Comparison of ENCODE assay signal across 8 cellular contexts in the genomic region with DNA sequence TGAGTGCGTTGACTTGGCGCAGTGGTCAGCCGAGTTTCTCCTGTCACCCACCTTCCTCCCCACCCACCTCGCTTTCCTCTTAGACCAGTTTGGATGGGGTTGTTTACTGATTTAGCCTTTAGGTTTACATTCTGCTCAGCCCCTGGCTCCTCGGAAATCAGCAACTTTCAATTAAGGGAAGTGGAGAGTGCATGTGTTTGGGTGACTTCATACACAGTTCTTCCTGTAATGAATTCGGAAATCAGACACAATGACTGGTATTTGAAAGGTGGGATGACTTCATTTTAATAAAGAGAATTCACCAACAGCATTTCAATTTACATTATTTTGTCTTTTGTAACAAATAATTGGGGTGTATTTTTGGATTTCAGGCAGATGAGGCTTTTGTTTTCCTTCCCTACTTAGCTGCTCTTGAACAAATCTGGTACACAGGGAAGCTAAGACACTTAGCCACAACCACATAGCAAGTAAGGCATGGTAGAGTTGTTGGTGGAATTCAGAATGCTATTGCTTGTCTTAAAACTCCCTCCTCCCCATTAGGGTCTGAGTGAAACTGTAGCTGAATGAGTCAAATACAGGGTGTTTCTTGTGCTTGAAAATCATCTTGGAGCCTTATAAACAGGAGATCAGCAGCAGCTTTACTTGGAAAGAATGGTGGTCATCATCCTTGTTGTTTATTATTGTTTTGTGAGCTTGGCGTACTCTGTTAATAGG. TPM values are rescaled to one million over a fixed set of nuclear protein-coding genes. Genes with fewer than 3 reads are reported as not detected.
A peak's percentile ranks its signal among the peaks of the same experiment; 100 is the strongest.
DNase-seq lines count a peak whose midpoint lies in the region; ATAC-seq and TF ChIP-seq lines count a peak whose summit lies in the region.

No MANE protein-coding gene starts in this region.

- TF ChIP-seq RAD21 in liver (IDR thresholded peaks at IDR 0.05): no peak

- ATAC-seq in GM21526 (IDR thresholded peaks at IDR 0.05; ENCODE audit: low FRiP score, unreplicated experiment): peak; percentile 6
- ATAC-seq in central memory CD8-positive, alpha-beta T cell (replicated peaks; ENCODE audit: extremely low read depth, poor library complexity, severe bottlenecking): peak; percentile 20

- H3K27me3 ChIP-seq in BJ (ENCODE audit: control insufficient read depth, insufficient read depth, low read length) (no peaks in the 10 kb centered on the region), OCI-LY3 (ENCODE audit: low read depth, low read length) (no peaks in the 10 kb centered on the region), liver (ENCODE audit: control insufficient read depth in 4 of 4, insufficient read depth in 4 of 4, low read length in 3 of 4) (no peaks in the 10 kb centered on the region), tibial artery (no peaks in the 10 kb centered on the region)

- peaks cover 15% of the 10 kb centered on the region for H3K36me3 Mint-ChIP-seq in central memory CD8-positive, alpha-beta T cell (ENCODE audit: insufficient read depth)

- H3K27ac ChIP-seq in OCI-LY3 (ENCODE audit: low read length) (peak overlapping the region; percentile 70), liver (ENCODE audit: low read depth in 1 of 2, low read length in 2 of 2) (peak overlapping the region; percentile 89 to 93), tibial artery (peak overlapping the region; percentile 93 to 94)

- POLR2A ChIA-PET in BJ (lab: Charles Lee): interaction anchor here (1.0 kb wide), 1 partner anchor 9 kb away, joined by 3 read pairs; no protein-coding TSS in a partner anchor

- H4K20me1 ChIP-seq in OCI-LY3 (ENCODE audit: insufficient read depth, low read length): 0 out of 2 replicates have a peak, but pooled peaks cover 3% of the 10 kb centered on the region

- CTCF ChIA-PET in BJ (lab: Yijun Ruan, JAX): interaction anchor here (0.7 to 1.9 kb wide), 4 partner anchors 9 to 102 kb away, joined by 3 to 4 read pairs (median 4); a partner anchor contains a TSS

- H3K4me3 ChIP-seq in BJ (ENCODE audit: low read depth, low read length) (peak overlapping the region; percentile 77), OCI-LY3 (ENCODE audit: low read length) (peak overlapping the region; percentile 99), liver (ENCODE audit: low read depth in 1 of 3, low read length in 3 of 3) (peak overlapping the region; percentile 90 to 96 (median 91)), tibial artery (peak overlapping the region; percentile 75 to 82)

- no peak overlapping the region for H2AFZ ChIP-seq in OCI-LY3 (ENCODE audit: low read depth, low read length)

- intact Hi-C loops in tibial artery (cut with DNase I; ENCODE audit: low total_unique reads): loop anchor here (1.0 kb wide), 1 partner anchor 49 kb away; a partner anchor contains a TSS

- DNase-seq in BJ (ENCODE audit: low read depth) (no peak), tibial artery (no peak), NCI-H226 (no peak), T-helper 9 cell (no peak)
- DNase-seq in central memory CD8-positive, alpha-beta T cell (ENCODE audit: low spot score in 2 of 2): no peak

- no peaks in the 10 kb centered on the region for H3K9me3 Mint-ChIP-seq in central memory CD8-positive, alpha-beta T cell

- H3K4me1 ChIP-seq in OCI-LY3 (ENCODE audit: low read length) (peaks cover 10% of the 10 kb centered on the region), liver (ENCODE audit: control insufficient read depth in 4 of 4, insufficient read depth in 4 of 4, low read length in 3 of 4) (peaks cover 2 to 12% (median 10%) of the 10 kb centered on the region in 4 donors), tibial artery (peaks cover 0 to 43% (median 16%) of the 10 kb centered on the region in 4 donors)

- H3K27me3 Mint-ChIP-seq in central memory CD8-positive, alpha-beta T cell: no peaks in the 10 kb centered on the region

- H3K4me1 Mint-ChIP-seq in central memory CD8-positive, alpha-beta T cell: peaks cover 20% of the 10 kb centered on the region

- H3K9ac ChIP-seq in OCI-LY3 (ENCODE audit: low read length): peak overlapping the region; percentile 98
- H3K9ac ChIP-seq in liver (ENCODE audit: low read depth in 1 of 2, low read length in 2 of 2): peak overlapping the region; percentile 92 to 98

- peaks cover 54% of the 10 kb centered on the region for H3K79me2 ChIP-seq in OCI-LY3 (ENCODE audit: low read length)

- H3K36me3 ChIP-seq in BJ (ENCODE audit: control insufficient read depth, insufficient read depth, low read length) (no peaks in the 10 kb centered on the region), OCI-LY3 (replicated peaks; ENCODE audit: low read depth, low read length) (peaks cover 10% of the 10 kb centered on the region), liver (ENCODE audit: control insufficient read depth in 4 of 4, insufficient read depth in 3 of 4, low read depth in 1 of 4, low read length in 3 of 4) (no peaks in the 10 kb centered on the region), tibial artery (peaks cover 0 to 10% (median 0%) of the 10 kb centered on the region in 3 donors)

- WGBS in liver: 12% methylated on average over 7 of the region's 7 CpGs

- H3K9me3 ChIP-seq in OCI-LY3 (ENCODE audit: insufficient read depth, low read length): no peaks in the 10 kb centered on the region
- no peaks in the 10 kb centered on the region for H3K9me3 ChIP-seq in liver (ENCODE audit: control insufficient read depth in 4 of 4, low read length in 3 of 4)
- H3K9me3 ChIP-seq in tibial artery: no peaks in the 10 kb centered on the region

- H3K27ac Mint-ChIP-seq in central memory CD8-positive, alpha-beta T cell (ENCODE audit: low read depth): peak overlapping the region; percentile 93

- peak overlapping the region; percentile 97 for H3K4me2 ChIP-seq in OCI-LY3 (ENCODE audit: low read length)

- peak overlapping the region; percentile 91 for H3K4me3 Mint-ChIP-seq in central memory CD8-positive, alpha-beta T cell

- TF ChIP-seq CTCF in BJ (IDR thresholded peaks at IDR 0.05; ENCODE audit: insufficient read depth, low read depth, low read length) (no peak), OCI-LY3 (IDR thresholded peaks at IDR 0.05; ENCODE audit: low read depth, low read length) (no peak), liver (IDR thresholded peaks at IDR 0.05; ENCODE audit: low read depth, low read length, missing input control) (no peak), tibial artery (IDR thresholded peaks at IDR 0.05) (no peak)

TF ChIP-seq in liver, 16 proteins besides CTCF, POLR2A, EP300 and RAD21 (continues in another document):
- TF ChIP-seq SP1 (IDR thresholded peaks at IDR 0.05): no peak
- no peak for TF ChIP-seq RXRA (IDR thresholded peaks at IDR 0.05)
- TF ChIP-seq TAF1 (conservative IDR thresholded peaks at IDR 0.05): no peak
- TF ChIP-seq GABPA (IDR thresholded peaks at IDR 0.05 in 1 of 2, conservative IDR thresholded peaks at IDR 0.05 in 1 of 2): no peak
- TF ChIP-seq HNF4A (conservative IDR thresholded peaks at IDR 0.05): no peak
- TF ChIP-seq, protein P1, sequence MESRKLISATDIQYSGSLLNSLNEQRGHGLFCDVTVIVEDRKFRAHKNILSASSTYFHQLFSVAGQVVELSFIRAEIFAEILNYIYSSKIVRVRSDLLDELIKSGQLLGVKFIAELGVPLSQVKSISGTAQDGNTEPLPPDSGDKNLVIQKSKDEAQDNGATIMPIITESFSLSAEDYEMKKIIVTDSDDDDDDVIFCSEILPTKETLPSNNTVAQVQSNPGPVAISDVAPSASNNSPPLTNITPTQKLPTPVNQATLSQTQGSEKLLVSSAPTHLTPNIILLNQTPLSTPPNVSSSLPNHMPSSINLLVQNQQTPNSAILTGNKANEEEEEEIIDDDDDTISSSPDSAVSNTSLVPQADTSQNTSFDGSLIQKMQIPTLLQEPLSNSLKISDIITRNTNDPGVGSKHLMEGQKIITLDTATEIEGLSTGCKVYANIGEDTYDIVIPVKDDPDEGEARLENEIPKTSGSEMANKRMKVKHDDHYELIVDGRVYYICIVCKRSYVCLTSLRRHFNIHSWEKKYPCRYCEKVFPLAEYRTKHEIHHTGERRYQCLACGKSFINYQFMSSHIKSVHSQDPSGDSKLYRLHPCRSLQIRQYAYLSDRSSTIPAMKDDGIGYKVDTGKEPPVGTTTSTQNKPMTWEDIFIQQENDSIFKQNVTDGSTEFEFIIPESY (IDR thresholded peaks at IDR 0.05): no peak
- no peak for TF ChIP-seq JUND (IDR thresholded peaks at IDR 0.05)
- TF ChIP-seq NR2F2 (IDR thresholded peaks at IDR 0.05): no peak
- TF ChIP-seq, protein P2, sequence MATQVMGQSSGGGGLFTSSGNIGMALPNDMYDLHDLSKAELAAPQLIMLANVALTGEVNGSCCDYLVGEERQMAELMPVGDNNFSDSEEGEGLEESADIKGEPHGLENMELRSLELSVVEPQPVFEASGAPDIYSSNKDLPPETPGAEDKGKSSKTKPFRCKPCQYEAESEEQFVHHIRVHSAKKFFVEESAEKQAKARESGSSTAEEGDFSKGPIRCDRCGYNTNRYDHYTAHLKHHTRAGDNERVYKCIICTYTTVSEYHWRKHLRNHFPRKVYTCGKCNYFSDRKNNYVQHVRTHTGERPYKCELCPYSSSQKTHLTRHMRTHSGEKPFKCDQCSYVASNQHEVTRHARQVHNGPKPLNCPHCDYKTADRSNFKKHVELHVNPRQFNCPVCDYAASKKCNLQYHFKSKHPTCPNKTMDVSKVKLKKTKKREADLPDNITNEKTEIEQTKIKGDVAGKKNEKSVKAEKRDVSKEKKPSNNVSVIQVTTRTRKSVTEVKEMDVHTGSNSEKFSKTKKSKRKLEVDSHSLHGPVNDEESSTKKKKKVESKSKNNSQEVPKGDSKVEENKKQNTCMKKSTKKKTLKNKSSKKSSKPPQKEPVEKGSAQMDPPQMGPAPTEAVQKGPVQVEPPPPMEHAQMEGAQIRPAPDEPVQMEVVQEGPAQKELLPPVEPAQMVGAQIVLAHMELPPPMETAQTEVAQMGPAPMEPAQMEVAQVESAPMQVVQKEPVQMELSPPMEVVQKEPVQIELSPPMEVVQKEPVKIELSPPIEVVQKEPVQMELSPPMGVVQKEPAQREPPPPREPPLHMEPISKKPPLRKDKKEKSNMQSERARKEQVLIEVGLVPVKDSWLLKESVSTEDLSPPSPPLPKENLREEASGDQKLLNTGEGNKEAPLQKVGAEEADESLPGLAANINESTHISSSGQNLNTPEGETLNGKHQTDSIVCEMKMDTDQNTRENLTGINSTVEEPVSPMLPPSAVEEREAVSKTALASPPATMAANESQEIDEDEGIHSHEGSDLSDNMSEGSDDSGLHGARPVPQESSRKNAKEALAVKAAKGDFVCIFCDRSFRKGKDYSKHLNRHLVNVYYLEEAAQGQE (IDR thresholded peaks at IDR 0.05): no peak
- no peak for TF ChIP-seq YY1 (IDR thresholded peaks at IDR 0.05)

RNA-seq across cellular contexts. Expression of a gene that starts 0.9 kb away (rescaled TPM):
- 31.2 and 36.4 TPM in 2 replicates for polyA plus RNA-seq in BJ (2011; rRNA removed)
- 12.2 and 12.3 TPM in 2 replicates for polyA minus RNA-seq in BJ (2011; rRNA and poly(A)+ RNA removed)
- total RNA-seq in liver: 10 to 100 TPM; 15.6 to 23.3 TPM
- polyA plus RNA-seq in liver: 10 to 100 TPM; 10.0 to 11.8 TPM

RNA-seq across cellular contexts. Expression of a gene that starts 48.1 kb away (rescaled TPM):
- 3.9 and 5.7 TPM in 2 replicates for polyA plus RNA-seq in BJ (2011; rRNA removed)
- 4.9 and 6.9 TPM in 2 replicates for polyA minus RNA-seq in BJ (2011; rRNA and poly(A)+ RNA removed)
- 1 to 10 TPM; 4.3 to 7.4 TPM for total RNA-seq in liver
- 1 to 10 TPM; 1.7 to 5.6 TPM for polyA plus RNA-seq in liver

RNA-seq across cellular contexts. Expression of a gene that starts 56.7 kb away (rescaled TPM):
- polyA plus RNA-seq in BJ (2011; rRNA removed) (54.7 and 59.8 TPM in 2 replicates), liver (10 to 100 TPM in 1 of 2 donors, 1 to 10 TPM in 1; 3.1 to 15.9 TPM)
- polyA minus RNA-seq in BJ (2011; rRNA and poly(A)+ RNA removed): 44.9 and 77.4 TPM in 2 replicates
- 10 to 100 TPM; 19.0 to 20.5 TPM for total RNA-seq in liver
